In the genomic region with DNA sequence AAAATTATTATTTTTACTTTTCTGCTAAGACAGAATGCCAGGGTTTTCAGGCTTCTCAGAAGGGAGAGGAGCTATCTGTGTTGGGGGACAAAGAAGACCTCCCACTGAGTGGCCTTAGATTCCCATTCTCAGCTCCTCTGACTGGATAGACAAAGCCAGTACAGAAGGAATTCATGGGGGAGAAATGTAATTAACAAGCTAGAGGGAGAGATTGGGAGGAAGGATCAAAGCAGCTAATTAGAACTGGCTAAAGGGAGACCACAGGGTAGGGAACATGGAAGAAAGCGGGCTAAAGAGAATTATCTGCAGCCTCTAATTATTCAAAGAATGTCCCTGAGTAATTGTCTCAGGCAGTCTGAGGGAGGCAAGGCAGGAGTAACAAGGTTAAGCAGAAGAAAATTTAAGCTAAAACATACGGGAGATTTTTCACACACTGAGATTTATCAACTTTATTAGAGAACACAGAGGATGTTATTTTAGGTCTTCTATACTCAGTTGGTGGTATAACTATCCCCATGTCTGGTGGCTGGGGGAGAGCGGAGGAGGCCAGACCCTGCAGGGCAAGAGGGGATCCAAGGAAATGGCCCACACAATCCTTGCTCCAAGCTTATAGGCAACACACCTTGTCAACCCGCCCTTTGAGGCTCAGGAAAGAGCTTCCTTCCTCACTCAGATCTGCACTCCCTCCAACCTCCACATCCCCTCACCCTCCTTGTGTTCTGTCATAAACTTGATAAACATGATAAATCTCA, we compare ENCODE assay signal across 1 cellular context.
TF ChIP-seq lines count a peak whose summit lies in the region.

No MANE protein-coding gene starts in this region.

TF ChIP-seq in K562, 482 proteins besides CTCF, POLR2A, EP300 and RAD21:
- TF ChIP-seq ZNF134 (CRISPR knock-in tag; conservative IDR thresholded peaks at IDR 0.05) = no peak
- TF ChIP-seq MCM2 (IDR thresholded peaks at IDR 0.05; ENCODE audit: low read depth) = no peak
- TF ChIP-seq, protein P1, sequence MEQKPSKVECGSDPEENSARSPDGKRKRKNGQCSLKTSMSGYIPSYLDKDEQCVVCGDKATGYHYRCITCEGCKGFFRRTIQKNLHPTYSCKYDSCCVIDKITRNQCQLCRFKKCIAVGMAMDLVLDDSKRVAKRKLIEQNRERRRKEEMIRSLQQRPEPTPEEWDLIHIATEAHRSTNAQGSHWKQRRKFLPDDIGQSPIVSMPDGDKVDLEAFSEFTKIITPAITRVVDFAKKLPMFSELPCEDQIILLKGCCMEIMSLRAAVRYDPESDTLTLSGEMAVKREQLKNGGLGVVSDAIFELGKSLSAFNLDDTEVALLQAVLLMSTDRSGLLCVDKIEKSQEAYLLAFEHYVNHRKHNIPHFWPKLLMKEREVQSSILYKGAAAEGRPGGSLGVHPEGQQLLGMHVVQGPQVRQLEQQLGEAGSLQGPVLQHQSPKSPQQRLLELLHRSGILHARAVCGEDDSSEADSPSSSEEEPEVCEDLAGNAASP (IDR thresholded peaks at IDR 0.05) = no peak
- TF ChIP-seq HDAC6 (IDR thresholded peaks at IDR 0.05; ENCODE audit: low read depth, low read length) = no peak
- TF ChIP-seq, protein P2, sequence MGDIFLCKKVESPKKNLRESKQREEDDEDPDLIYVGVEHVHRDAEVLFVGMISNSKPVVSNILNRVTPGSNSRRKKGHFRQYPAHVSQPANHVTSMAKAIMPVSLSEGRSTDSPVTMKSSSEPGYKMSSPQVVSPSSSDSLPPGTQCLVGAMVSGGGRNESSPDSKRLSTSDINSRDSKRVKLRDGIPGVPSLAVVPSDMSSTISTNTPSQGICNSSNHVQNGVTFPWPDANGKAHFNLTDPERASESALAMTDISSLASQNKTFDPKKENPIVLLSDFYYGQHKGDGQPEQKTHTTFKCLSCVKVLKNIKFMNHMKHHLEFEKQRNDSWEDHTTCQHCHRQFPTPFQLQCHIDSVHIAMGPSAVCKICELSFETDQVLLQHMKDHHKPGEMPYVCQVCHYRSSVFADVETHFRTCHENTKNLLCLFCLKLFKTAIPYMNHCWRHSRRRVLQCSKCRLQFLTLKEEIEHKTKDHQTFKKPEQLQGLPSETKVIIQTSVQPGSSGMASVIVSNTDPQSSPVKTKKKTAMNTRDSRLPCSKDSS (IDR thresholded peaks at IDR 0.05; ENCODE audit: low read depth, partially characterized antibody) = no peak
